18 cellular contexts compared by ENCODE assay signal in genomic region chr12:87756111-87756510, GRCh38.
A peak's percentile ranks its signal among the peaks of the same experiment; 100 is the strongest.
DNase-seq lines count a peak whose midpoint lies in the region; ATAC-seq, FAIRE-seq and TF ChIP-seq lines count a peak whose summit lies in the region.
"Had no signal": no experiment of that assay in that cellular context is flagged by ENCODE, and none has a peak within 500 bp of the region (broad histone marks: within the 10 kb centered on the region; RNA-seq: fewer than 3 reads in every experiment).

No MANE protein-coding gene starts in this region.

- H3K27ac ChIP-seq in small intestine (ENCODE audit: low read depth in 1 of 2, low read length in 1 of 2) (no peak overlapping the region), H9 (ENCODE audit: insufficient read length, low read depth, low read length) (no peak overlapping the region)
- H3K27ac ChIP-seq: uterus had no signal

- ATAC-seq in GM19452 (IDR thresholded peaks at IDR 0.05; ENCODE audit: unreplicated experiment) = no peak
- ATAC-seq: stimulated activated effector memory CD8-positive, alpha-beta T cell treated with anti-CD3 and anti-CD28 coated beads, Interleukin-12 subunit alpha, Interleukin-12 subunit beta, amount 100 ng/mL, for 72 hours had no signal

- H2BK12ac ChIP-seq in H9 (ENCODE audit: insufficient read length, low read depth, low read length) = no peak overlapping the region

- H2BK5ac ChIP-seq in H9 (ENCODE audit: insufficient read length, low read length) = no peak overlapping the region

- H3K23me2 ChIP-seq in H9 (ENCODE audit: insufficient read length, low read depth, low read length, poor library complexity, severe bottlenecking) = no peaks in the 10 kb centered on the region

- H3K4me3 Mint-ChIP-seq in H9 = no peak overlapping the region
- H3K4me3 Mint-ChIP-seq: CD14-positive monocyte; stimulated activated effector memory CD8-positive, alpha-beta T cell treated with anti-CD3 and anti-CD28 coated beads, Interleukin-12 subunit alpha, Interleukin-12 subunit beta, amount 100 ng/mL, for 72 hours had no signal

- WGBS in small intestine, 3 donors = 83 to 93% (median 87%) methylated on average over 4 of the region's 4 CpGs
- no CpG with 5 or more reads among the region's 4 CpGs for WGBS in H9 (ENCODE audit: extremely low coverage, insufficient read length, low lambda C conversion rate)

- no peaks in the 10 kb centered on the region for H3K36me3 Mint-ChIP-seq in H9 (ENCODE audit: insufficient read depth in 1 of 3, low read depth in 3 of 3)
- H3K36me3 Mint-ChIP-seq: CD14-positive monocyte; stimulated activated effector memory CD8-positive, alpha-beta T cell treated with anti-CD3 and anti-CD28 coated beads, Interleukin-12 subunit alpha, Interleukin-12 subunit beta, amount 100 ng/mL, for 72 hours had no signal

- no peaks in the 10 kb centered on the region for H3K4me1 Mint-ChIP-seq in H9
- H3K4me1 Mint-ChIP-seq: CD14-positive monocyte; stimulated activated effector memory CD8-positive, alpha-beta T cell treated with anti-CD3 and anti-CD28 coated beads, Interleukin-12 subunit alpha, Interleukin-12 subunit beta, amount 100 ng/mL, for 72 hours had no signal

- H3K27me3 ChIP-seq in MG63 = no peaks in the 10 kb centered on the region
- no peaks in the 10 kb centered on the region for H3K27me3 ChIP-seq in bronchial epithelial cell (ENCODE audit: control insufficient read depth, insufficient read depth, low read length)
- H3K27me3 ChIP-seq in small intestine (ENCODE audit: control insufficient read depth in 2 of 2, insufficient read depth in 2 of 2, low read length in 2 of 2) = no peaks in the 10 kb centered on the region
- H3K27me3 ChIP-seq in H9 (ENCODE audit: insufficient read depth, low read length) = no peaks in the 10 kb centered on the region
- H3K27me3 ChIP-seq: uterus had no signal

- no peak overlapping the region for H2BK20ac ChIP-seq in H9 (ENCODE audit: low read depth, low read length, poor library complexity, severe bottlenecking)

- H3K4ac ChIP-seq in H9 (ENCODE audit: low read depth, low read length) = no peak overlapping the region

- no peaks in the 10 kb centered on the region for H3K27me3 Mint-ChIP-seq in H9 (ENCODE audit: low read depth)
- H3K27me3 Mint-ChIP-seq: progenitor cell of endocrine pancreas had no signal

- no peak for TF ChIP-seq CTCF in AG10803 (conservative IDR thresholded peaks at IDR 0.05; ENCODE audit: low read length)
- TF ChIP-seq CTCF in bronchial epithelial cell (IDR thresholded peaks at IDR 0.05; ENCODE audit: insufficient read depth, low read length, severe bottlenecking) = no peak
- no peak for TF ChIP-seq CTCF in H9 (conservative IDR thresholded peaks at IDR 0.05)

- no peak overlapping the region for H2AK5ac ChIP-seq in H9 (ENCODE audit: insufficient read length, low read length)

- H4K5ac ChIP-seq in H9 (ENCODE audit: insufficient read length, low read depth, low read length) = no peak overlapping the region

- no peak overlapping the region for H3K27ac Mint-ChIP-seq in H9
- H3K27ac Mint-ChIP-seq: CD14-positive monocyte; progenitor cell of endocrine pancreas; stimulated activated effector memory CD8-positive, alpha-beta T cell treated with anti-CD3 and anti-CD28 coated beads, Interleukin-12 subunit alpha, Interleukin-12 subunit beta, amount 100 ng/mL, for 72 hours had no signal

- H3K23ac ChIP-seq in H9 (ENCODE audit: insufficient read length, low read depth, low read length) = no peak overlapping the region

- H3K9ac ChIP-seq in H9 (ENCODE audit: extremely low read depth, insufficient read length, low read length) = no peak overlapping the region

- H3K14ac ChIP-seq in H9 (ENCODE audit: insufficient read depth, low read length) = no peak overlapping the region

- H2BK120ac ChIP-seq in H9 (ENCODE audit: low read depth, low read length, poor library complexity, severe bottlenecking) = no peak overlapping the region

- no peaks in the 10 kb centered on the region for H3K79me1 ChIP-seq in H9 (ENCODE audit: insufficient read depth, low read depth, low read length, poor library complexity, severe bottlenecking)

- no peak for FAIRE-seq in bronchial epithelial cell (lab: Jason Lieb, UNC)
- FAIRE-seq in small intestine (lab: Jason Lieb, UNC) = no peak
- FAIRE-seq: colon, GM19239 had no signal

- H3K36me3 ChIP-seq in MG63 = no peaks in the 10 kb centered on the region
- H3K36me3 ChIP-seq in bronchial epithelial cell (ENCODE audit: control insufficient read depth, insufficient read depth, low read length) = no peaks in the 10 kb centered on the region
- no peaks in the 10 kb centered on the region for H3K36me3 ChIP-seq in small intestine (ENCODE audit: control insufficient read depth in 2 of 2, insufficient read depth in 2 of 2, low read length in 2 of 2)
- H3K36me3 ChIP-seq: uterus had no signal

- peaks cover 0 to 3% of the 10 kb centered on the region in 2 experiments; a peak in 1 of 5 replicates for H3K9me3 Mint-ChIP-seq in H9

- H2AFZ ChIP-seq in H9 (ENCODE audit: low read length) = no peak overlapping the region

- DNase-seq in AG10803 (ENCODE audit: low read depth) (peak; percentile 38), MG63 (peak; percentile 54), bronchial epithelial cell (ENCODE audit: low read depth) (peak; percentile 27), kidney tubule cell (ENCODE audit: low spot score) (peak; percentile 94), small intestine (no peak), H9 (no peak)
- DNase-seq in stimulated activated CD4-positive, alpha-beta T cell treated with anti-CD3 and anti-CD28 coated beads, Interleukin-15, amount 100 ng/mL, for 24 hours = no peak
- DNase-seq: activated gamma-delta T cell treated with Interleukin-2 at 50 U/mL for 16 hours; foreskin melanocyte; MM.1S; stimulated activated CD4-positive, alpha-beta T cell treated with anti-CD3 and anti-CD28 coated beads, Interleukin-4, amount 100 ng/mL, for 1 hour; uterus had no signal

- H4K8ac ChIP-seq in H9 (replicated peaks; ENCODE audit: insufficient read length, low read depth, low read length) = no peak overlapping the region

- H4K20me1 ChIP-seq in H9 (ENCODE audit: control insufficient read depth, insufficient read depth, insufficient read length) = no peaks in the 10 kb centered on the region

- H3K79me2 ChIP-seq in H9 (ENCODE audit: insufficient read depth, low read length) = no peaks in the 10 kb centered on the region

- H4K91ac ChIP-seq in H9 (ENCODE audit: insufficient read length, low read depth, low read length) = no peak overlapping the region

- no peak overlapping the region for H2BK15ac ChIP-seq in H9 (ENCODE audit: low read depth, low read length)

- H3K4me3 ChIP-seq in AG10803 (ENCODE audit: low read length) = no peak overlapping the region
- H3K4me3 ChIP-seq in MG63 = no peak overlapping the region
- no peak overlapping the region for H3K4me3 ChIP-seq in bronchial epithelial cell (ENCODE audit: low read depth, low read length)
- H3K4me3 ChIP-seq in small intestine (ENCODE audit: low read depth in 1 of 2, low read length in 2 of 2) = no peak overlapping the region
- H3K4me3 ChIP-seq: uterus had no signal

- no peak overlapping the region for H3K18ac ChIP-seq in H9 (ENCODE audit: insufficient read length, low read depth, low read length)

- no peaks in the 10 kb centered on the region; the same call in 1 of the 2 replicates for H3K9me3 ChIP-seq in MG63
- H3K9me3 ChIP-seq in small intestine (ENCODE audit: control insufficient read depth, low read depth) = no peaks in the 10 kb centered on the region
- no peaks in the 10 kb centered on the region for H3K9me3 ChIP-seq in H9 (ENCODE audit: control insufficient read depth, low read depth, low read length)
- H3K9me3 ChIP-seq: uterus had no signal

- H3K4me2 ChIP-seq in H9 (ENCODE audit: insufficient read depth, insufficient read length, low read length) = no peak overlapping the region

- no peak overlapping the region for H3K56ac ChIP-seq in H9 (ENCODE audit: insufficient read length, low read depth, low read length)

- H3T11ph ChIP-seq in H9 (ENCODE audit: low read length) = no peak overlapping the region

- H3K4me1 ChIP-seq in small intestine (ENCODE audit: control insufficient read depth in 2 of 2, insufficient read depth in 1 of 2, low read depth in 1 of 2, low read length in 1 of 2) = no peaks in the 10 kb centered on the region
- no peaks in the 10 kb centered on the region for H3K4me1 ChIP-seq in H9 (ENCODE audit: insufficient read depth, low read length)
- H3K4me1 ChIP-seq: uterus had no signal

Comparison
In these comparisons a context has a peak if more than half of its experiments do, and no peak if none do; other contexts are left out.
1. DNase-seq: peak in AG10803 (single experiment), MG63 (single experiment), bronchial epithelial cell (single experiment) and kidney tubule cell (single experiment); none in small intestine (single experiment), H9 (single experiment) and stimulated activated CD4-positive, alpha-beta T cell treated with anti-CD3 and anti-CD28 coated beads, Interleukin-15, amount 100 ng/mL, for 24 hours (single experiment).